17 cellular contexts compared by ENCODE assay signal in genomic region chr9:87664153-87665060, GRCh38.
DNase-seq lines count a peak whose midpoint lies in the region; ATAC-seq, FAIRE-seq and TF ChIP-seq lines count a peak whose summit lies in the region.
"Had no signal": no experiment of that assay in that cellular context is flagged by ENCODE, and none has a peak within 500 bp of the region (broad histone marks: within the 10 kb centered on the region; RNA-seq: fewer than 3 reads in every experiment).

No MANE protein-coding gene starts in this region.

- TF ChIP-seq CTCF in MCF 10A (IDR thresholded peaks at IDR 0.05; ENCODE audit: unreplicated experiment) (no peak), breast epithelium (IDR thresholded peaks at IDR 0.05) (no peak), K562 (IDR thresholded peaks at IDR 0.05 in 2 of 3, conservative IDR thresholded peaks at IDR 0.05 in 1 of 3; ENCODE audit: insufficient read depth in 2 of 3, low read depth in 1 of 3, low read length in 3 of 3) (no peak), type B pancreatic cell (conservative IDR thresholded peaks at IDR 0.05) (no peak), osteoblast (IDR thresholded peaks at IDR 0.05; ENCODE audit: extremely low read depth, low read depth, low read length) (no peak)

- H3K56ac ChIP-seq in mesendoderm (ENCODE audit: low read length) = no peak overlapping the region

- H4K20me1 ChIP-seq in K562 (replicated peaks; ENCODE audit: control insufficient read depth, insufficient read depth, low read length) (no peaks in the 10 kb centered on the region), osteoblast (ENCODE audit: insufficient read depth, low read length) (no peaks in the 10 kb centered on the region)
- H4K20me1 ChIP-seq: BLaER1 had no signal

- H3K27me3 Mint-ChIP-seq in MCF 10A (ENCODE audit: insufficient read depth, unreplicated experiment) (no peaks in the 10 kb centered on the region), type B pancreatic cell (no peaks in the 10 kb centered on the region)

- H3K9me3 Mint-ChIP-seq in MCF 10A (ENCODE audit: unreplicated experiment) = no peaks in the 10 kb centered on the region
- no peaks in the 10 kb centered on the region for H3K9me3 Mint-ChIP-seq in type B pancreatic cell

- ATAC-seq in K562 = no peak

- peaks cover 13% of the 10 kb centered on the region for H3K4me1 Mint-ChIP-seq in MCF 10A (ENCODE audit: insufficient read depth, unreplicated experiment)
- peaks cover 16% of the 10 kb centered on the region for H3K4me1 Mint-ChIP-seq in type B pancreatic cell (ENCODE audit: unreplicated experiment)
- H3K4me1 Mint-ChIP-seq: CD8-positive, alpha-beta memory T cell had no signal

- H3K36me3 ChIP-seq in breast epithelium (no peaks in the 10 kb centered on the region), K562 (ENCODE audit: control insufficient read depth, insufficient read depth, low read length) (peaks cover 11% of the 10 kb centered on the region; the same call in 2 of the 3 replicates), mesendoderm (ENCODE audit: control insufficient read depth, insufficient read depth, low read length) (peaks cover 19% of the 10 kb centered on the region), osteoblast (ENCODE audit: insufficient read depth, low read length) (peaks cover 3% of the 10 kb centered on the region)
- H3K36me3 ChIP-seq: BLaER1 had no signal

- no peak for DNase-seq in MCF 10A (ENCODE audit: unreplicated experiment)
- DNase-seq in breast epithelium (ENCODE audit: low spot score in 2 of 2) = no peak
- DNase-seq in K562 (ENCODE audit: extremely low read depth in 1 of 4, low spot score in 3 of 4) = no peak
- peak; percentile 23 for DNase-seq in islet precursor cell
- no peak for DNase-seq in type B pancreatic cell (ENCODE audit: extremely low spot score, unreplicated experiment)
- DNase-seq in mesendoderm = no peak
- DNase-seq in osteoblast (ENCODE audit: insufficient read length, low spot score, missing footprints) = no peak
- DNase-seq in SHP77 treated with DMSO at 0.1 percent for 48 hours (lab: John Stamatoyannopoulos, UW) = no peak
- DNase-seq: 8988T; AML-193; Caco-2; CD8-positive, alpha-beta memory T cell; DMS53; GOT3; HCEC 1CT; HFFc6 had no signal

- BruUV-seq in MCF 10A (replicated peaks; lab: Mats Ljungman, UMichigan) (no TSS peak), K562 (replicated peaks; lab: Mats Ljungman, UMichigan) (no TSS peak)

- peaks cover 2% of the 10 kb centered on the region for H3K79me1 ChIP-seq in mesendoderm (ENCODE audit: low read length)

- no peaks in the 10 kb centered on the region for H3K4me1 ChIP-seq in breast epithelium
- H3K4me1 ChIP-seq in K562 (replicated peaks in 1 of 2; ENCODE audit: control insufficient read depth in 2 of 2, insufficient read depth in 2 of 2, low read length in 2 of 2) = peaks cover 0 to 7% of the 10 kb centered on the region in 2 experiments; a peak in 4 of 5 replicates
- H3K4me1 ChIP-seq in mesendoderm (ENCODE audit: control insufficient read depth, low read depth, low read length) = no peaks in the 10 kb centered on the region
- no peaks in the 10 kb centered on the region for H3K4me1 ChIP-seq in osteoblast (ENCODE audit: insufficient read depth, low read length)
- H3K4me1 ChIP-seq: BLaER1, Caco-2 had no signal

- H2AK5ac ChIP-seq in mesendoderm (ENCODE audit: low read length) = no peak overlapping the region

- H2BK120ac ChIP-seq in mesendoderm (ENCODE audit: low read depth, low read length) = no peak overlapping the region

- peaks cover 0 to 21% of the 10 kb centered on the region in 2 donors for H3K27me3 ChIP-seq in breast epithelium
- H3K27me3 ChIP-seq in K562 (ENCODE audit: control insufficient read depth in 2 of 2, insufficient read depth in 2 of 2, low read length in 2 of 2) = no peaks in the 10 kb centered on the region
- H3K27me3 ChIP-seq in mesendoderm (ENCODE audit: insufficient read depth, low read length, poor library complexity) = no peaks in the 10 kb centered on the region
- H3K27me3 ChIP-seq in osteoblast (ENCODE audit: insufficient read depth, low read length) = no peaks in the 10 kb centered on the region
- H3K27me3 ChIP-seq: BLaER1 had no signal

- no peak overlapping the region for H2BK15ac ChIP-seq in mesendoderm (replicated peaks; ENCODE audit: low read depth)

- CTCF ChIA-PET in MCF 10A (lab: Yijun Ruan, JAX) (interaction anchor here (0.6 to 2.4 kb wide), 6 partner anchors 149 to 1231 kb away, joined by 3 to 29 read pairs (median 10); no protein-coding TSS in a partner anchor), K562 (lab: Yijun Ruan, JAX; ENCODE audit: low intra/inter-chr PET ratio) (interaction anchor here (0.6 to 2.3 kb wide), 2 partner anchors 328 to 690 kb away, joined by 4 to 10 read pairs; no protein-coding TSS in a partner anchor)

- TF ChIP-seq POLR2A in breast epithelium (IDR thresholded peaks at IDR 0.05) (no peak), K562 (conservative IDR thresholded peaks at IDR 0.05) (no peak)

- intact Hi-C loops in MCF 10A (cut with micrococcal nuclease) (loop anchor here (5.0 kb wide), 1 partner anchor 167 kb away; the partner anchor contains the start of gene DAPK1), breast epithelium (cut with DNase I; ENCODE audit: low total_unique reads) (loop anchor here (5.0 kb wide), 1 partner anchor 327 kb away; no protein-coding TSS in a partner anchor), K562 (cut with micrococcal nuclease) (loop anchor here (10.0 kb wide), 1 partner anchor 170 kb away; the partner anchor contains the start of gene DAPK1)

- H3K23ac ChIP-seq in mesendoderm (ENCODE audit: low read length) = no peak overlapping the region

- H3K4me3 Mint-ChIP-seq in MCF 10A (ENCODE audit: unreplicated experiment) = no peak overlapping the region
- no peak overlapping the region for H3K4me3 Mint-ChIP-seq in type B pancreatic cell
- H3K4me3 Mint-ChIP-seq: CD8-positive, alpha-beta memory T cell; HFFc6 had no signal

- H2AFZ ChIP-seq in K562 (ENCODE audit: low read depth, low read length) (no peak overlapping the region), osteoblast (ENCODE audit: low read length) (no peak overlapping the region)

- no peak for TF ChIP-seq EP300 in K562 (IDR thresholded peaks at IDR 0.05; ENCODE audit: low read length)

- WGBS in K562 (ENCODE audit: insufficient coverage, low coverage, missing lambda C conversion rate) = 100% methylated on average over 2 of the region's 19 CpGs
- WGBS in mesendoderm (ENCODE audit: extremely low coverage, insufficient coverage, low lambda C conversion rate) = no CpG with 5 or more reads among the region's 19 CpGs

- POLR2A ChIA-PET in MCF 10A (lab: Yijun Ruan, JAX) (interaction anchor here (0.7 kb wide), 1 partner anchor 106 kb away, joined by 5 read pairs; no protein-coding TSS in a partner anchor), K562 (lab: Yijun Ruan, JAX) (no interaction called here)

- no peak overlapping the region for H2BK5ac ChIP-seq in mesendoderm (ENCODE audit: low read length)

- no peaks in the 10 kb centered on the region for H3K9me1 ChIP-seq in K562 (ENCODE audit: control insufficient read depth, insufficient read depth, low read length)

- H4K5ac ChIP-seq in mesendoderm (ENCODE audit: low read length) = no peak overlapping the region

- H3K27ac Mint-ChIP-seq in MCF 10A (ENCODE audit: low read depth, unreplicated experiment) (peak overlapping the region; percentile 44), type B pancreatic cell (peak overlapping the region; percentile 43)
- H3K27ac Mint-ChIP-seq: CD8-positive, alpha-beta memory T cell; HFFc6 had no signal

- H3K27ac ChIP-seq in breast epithelium (no peak overlapping the region), K562 (ENCODE audit: extremely low read depth, low read depth, low read length) (no peak overlapping the region), mesendoderm (ENCODE audit: low read depth, low read length) (no peak overlapping the region), osteoblast (ENCODE audit: low read depth, low read length) (no peak overlapping the region)
- H3K27ac ChIP-seq: BLaER1 had no signal

- in situ Hi-C loops in K562 (cut with MboI) = loop anchor here (25.0 kb wide), 1 partner anchor 1227 kb away; no protein-coding TSS in a partner anchor

- H3K36me3 Mint-ChIP-seq in MCF 10A (ENCODE audit: insufficient read depth, unreplicated experiment) = no peaks in the 10 kb centered on the region
- H3K36me3 Mint-ChIP-seq in type B pancreatic cell = peaks cover 76% of the 10 kb centered on the region
- H3K36me3 Mint-ChIP-seq: CD8-positive, alpha-beta memory T cell had no signal

- H3K9me3 ChIP-seq in breast epithelium = peaks cover 0 to 19% of the 10 kb centered on the region in 2 donors
- no peaks in the 10 kb centered on the region; the same call in none of the 2 replicates for H3K9me3 ChIP-seq in K562 (replicated peaks; ENCODE audit: control insufficient read depth, insufficient read depth, low read depth, low read length)
- H3K9me3 ChIP-seq in osteoblast (ENCODE audit: low read depth, low read length) = peaks cover 6% of the 10 kb centered on the region
- H3K9me3 ChIP-seq: Caco-2 had no signal

- no peak overlapping the region for H3K18ac ChIP-seq in mesendoderm (ENCODE audit: low read length)

- H3K4me3 ChIP-seq in breast epithelium (no peak overlapping the region), K562 (no peak overlapping the region), mesendoderm (ENCODE audit: low read length) (no peak overlapping the region), osteoblast (ENCODE audit: insufficient read depth, low read length) (no peak overlapping the region)
- H3K4me3 ChIP-seq: BLaER1 had no signal

- H4K8ac ChIP-seq in mesendoderm (ENCODE audit: low read depth, low read length) = no peak overlapping the region

- H3K79me2 ChIP-seq in K562 (ENCODE audit: control insufficient read depth, insufficient read depth, low read length) (no peaks in the 10 kb centered on the region), mesendoderm (ENCODE audit: control insufficient read depth, insufficient read depth, low read length) (no peaks in the 10 kb centered on the region), osteoblast (ENCODE audit: insufficient read depth, low read length) (no peaks in the 10 kb centered on the region)

- H3K9ac ChIP-seq in K562 (ENCODE audit: insufficient read depth in 1 of 2, low read depth in 2 of 2, low read length in 2 of 2) (no peak overlapping the region), mesendoderm (ENCODE audit: low read length) (no peak overlapping the region)
- H3K9ac ChIP-seq: BLaER1 had no signal

- H3K4me2 ChIP-seq in K562 (ENCODE audit: insufficient read depth, low read length) = no peak overlapping the region
- no peak overlapping the region for H3K4me2 ChIP-seq in mesendoderm (ENCODE audit: low read length)
- no peak overlapping the region for H3K4me2 ChIP-seq in osteoblast (ENCODE audit: insufficient read depth, low read length)
- H3K4me2 ChIP-seq: BLaER1 had no signal

- no peak overlapping the region for H3K4ac ChIP-seq in mesendoderm (ENCODE audit: low read depth, low read length)

- no peak for TF ChIP-seq RAD21 in K562 (CRISPR knock-in tag; conservative IDR thresholded peaks at IDR 0.05 in 1 of 2, IDR thresholded peaks at IDR 0.05 in 1 of 2)

- no peak for FAIRE-seq in K562 (lab: Jason Lieb, UNC)

TF ChIP-seq in K562, 482 proteins besides CTCF, POLR2A, EP300 and RAD21:
- TF ChIP-seq ZKSCAN1 (IDR thresholded peaks at IDR 0.05; ENCODE audit: low read depth, low read length) (peak; percentile 71; the same call in 1 of the 2 replicates), RFX1 (IDR thresholded peaks at IDR 0.05) (no peak), ZNF282 (CRISPR knock-in tag; IDR thresholded peaks at IDR 0.05) (no peak), ZNF121 (CRISPR knock-in tag; conservative IDR thresholded peaks at IDR 0.05) (no peak)
TF ChIP-seq in K562: peak in this region for 1.
